Comparison of ENCODE assay signal across 1 cellular context in genomic region chr12:94721173-94721572, GRCh38.
TF ChIP-seq lines count a peak whose summit lies in the region.

No MANE protein-coding gene starts in this region.

TF ChIP-seq in GM12878, 131 proteins besides CTCF, POLR2A, EP300 and RAD21 (continued from another document):
- TF ChIP-seq IRF5 (IDR thresholded peaks at IDR 0.05; ENCODE audit: borderline replicate concordance) (no peak), RUNX3 (IDR thresholded peaks at IDR 0.05; ENCODE audit: low read length) (peak; percentile 71), PBX3 (IDR thresholded peaks at IDR 0.05; ENCODE audit: insufficient replicate concordance, low read depth, low read length) (no peak), ETV6 (conservative IDR thresholded peaks at IDR 0.05 in 1 of 2, IDR thresholded peaks at IDR 0.05 in 1 of 2; ENCODE audit: borderline replicate concordance in 1 of 2, low read depth in 1 of 2) (peak in 1 of 2 experiments; percentile 91; a peak in 2 of 4 replicates), SMAD5 (IDR thresholded peaks at IDR 0.05; ENCODE audit: low read depth) (no peak), SPI1 (IDR thresholded peaks at IDR 0.05; ENCODE audit: borderline replicate concordance, insufficient read depth, low read depth, low read length) (peak; percentile 93), ZNF207 (IDR thresholded peaks at IDR 0.05; ENCODE audit: borderline replicate concordance) (no peak), ZBTB40 (IDR thresholded peaks at IDR 0.05; ENCODE audit: borderline replicate concordance) (no peak)
